ENCODE assay signal across 12 cellular contexts in genomic region chr1:114352797-114353196, GRCh38.
A peak's percentile ranks its signal among the peaks of the same experiment; 100 is the strongest.
DNase-seq lines count a peak whose midpoint lies in the region; ATAC-seq, FAIRE-seq and TF ChIP-seq lines count a peak whose summit lies in the region.
"Had no signal": no experiment of that assay in that cellular context is flagged by ENCODE, and none has a peak within 500 bp of the region (broad histone marks: within the 10 kb centered on the region; RNA-seq: fewer than 3 reads in every experiment).

No MANE protein-coding gene starts in this region.

- peak overlapping the region; percentile 15 for H3K27ac ChIP-seq in angular gyrus (ENCODE audit: low read depth, low read length)
- H3K27ac ChIP-seq: thyroid gland had no signal

- no peak for TF ChIP-seq POLR2A in GM12891 (IDR thresholded peaks at IDR 0.05; ENCODE audit: low read depth, low read length)

- no peak for FAIRE-seq in GM12891 (lab: Jason Lieb, UNC)

- peak; percentile 98 for DNase-seq in DMS 273 (lab: John Stamatoyannopoulos, UW; ENCODE audit: unreplicated experiment)
- peak; percentile 38 for DNase-seq in NCI-H1436 (lab: John Stamatoyannopoulos, UW)
- no peak for DNase-seq in neural crest cell (ENCODE audit: low read depth, low spot score)
- no peak for DNase-seq in activated CD8-positive, alpha-beta T cell treated with anti-CD3 and anti-CD28 coated beads, Interleukin-2, amount 10 ng/mL, durations not matched to agents 7 days and 5 days
- DNase-seq in GM12891 (ENCODE audit: insufficient read length, low spot score) = no peak
- DNase-seq: CD4-positive, CD25-positive, alpha-beta regulatory T cell; effector CD8-positive, alpha-beta T cell had no signal

- peak overlapping the region; percentile 39 for H3K27ac Mint-ChIP-seq in neural crest cell (ENCODE audit: unreplicated experiment)
- no peak overlapping the region for H3K27ac Mint-ChIP-seq in activated CD8-positive, alpha-beta T cell treated with anti-CD3 and anti-CD28 coated beads, Interleukin-2, amount 10 ng/mL, durations not matched to agents 7 days and 5 days

- H3K4me3 Mint-ChIP-seq in neural crest cell = no peak overlapping the region
- no peak overlapping the region for H3K4me3 Mint-ChIP-seq in activated CD8-positive, alpha-beta T cell treated with anti-CD3 and anti-CD28 coated beads, Interleukin-2, amount 10 ng/mL, durations not matched to agents 7 days and 5 days
- H3K4me3 Mint-ChIP-seq: CD4-positive, CD25-positive, alpha-beta regulatory T cell had no signal

- no peaks in the 10 kb centered on the region for H3K4me1 Mint-ChIP-seq in neural crest cell
- peaks cover 3% of the 10 kb centered on the region for H3K4me1 Mint-ChIP-seq in activated CD8-positive, alpha-beta T cell treated with anti-CD3 and anti-CD28 coated beads, Interleukin-2, amount 10 ng/mL, durations not matched to agents 7 days and 5 days (ENCODE audit: low read depth)
- H3K4me1 Mint-ChIP-seq: CD4-positive, CD25-positive, alpha-beta regulatory T cell had no signal

- no peaks in the 10 kb centered on the region for H3K9me3 Mint-ChIP-seq in neural crest cell
- no peaks in the 10 kb centered on the region for H3K9me3 Mint-ChIP-seq in activated CD8-positive, alpha-beta T cell treated with anti-CD3 and anti-CD28 coated beads, Interleukin-2, amount 10 ng/mL, durations not matched to agents 7 days and 5 days (ENCODE audit: insufficient read depth)
- H3K9me3 Mint-ChIP-seq: activated naive CD4-positive, alpha-beta T cell treated with anti-CD3 and anti-CD28 coated beads, Interleukin-2, amount 50 U/mL, for 72 hours had no signal

- H3K27me3 Mint-ChIP-seq in neural crest cell (ENCODE audit: low read depth) = no peaks in the 10 kb centered on the region
- H3K27me3 Mint-ChIP-seq in activated CD8-positive, alpha-beta T cell treated with anti-CD3 and anti-CD28 coated beads, Interleukin-2, amount 10 ng/mL, durations not matched to agents 7 days and 5 days (ENCODE audit: low read depth) = no peaks in the 10 kb centered on the region

- POLR2A ChIA-PET in activated CD8-positive, alpha-beta T cell treated with anti-CD3 and anti-CD28 coated beads, Interleukin-2, amount 10 ng/mL, durations not matched to agents 7 days and 5 days (lab: Charles Lee) = no interaction called here

- no peak for TF ChIP-seq CTCF in neural crest cell (conservative IDR thresholded peaks at IDR 0.05)

- no peak for ATAC-seq in activated CD8-positive, alpha-beta T cell treated with anti-CD3 and anti-CD28 coated beads, Interleukin-2, amount 10 ng/mL, durations not matched to agents 7 days and 5 days
- ATAC-seq in HG03565 (IDR thresholded peaks at IDR 0.05; ENCODE audit: unreplicated experiment) (no peak), HG02678 (IDR thresholded peaks at IDR 0.05; ENCODE audit: unreplicated experiment) (no peak)

- CTCF ChIA-PET in activated CD8-positive, alpha-beta T cell treated with anti-CD3 and anti-CD28 coated beads, Interleukin-2, amount 10 ng/mL, durations not matched to agents 7 days and 5 days (lab: Charles Lee) = interaction anchor here (1.9 kb wide), 1 partner anchor 76 kb away, joined by 8 read pairs; no protein-coding TSS in a partner anchor

- no peaks in the 10 kb centered on the region for H3K36me3 Mint-ChIP-seq in neural crest cell (ENCODE audit: low read depth)
- H3K36me3 Mint-ChIP-seq in activated CD8-positive, alpha-beta T cell treated with anti-CD3 and anti-CD28 coated beads, Interleukin-2, amount 10 ng/mL, durations not matched to agents 7 days and 5 days (ENCODE audit: low read depth) = no peaks in the 10 kb centered on the region
- H3K36me3 Mint-ChIP-seq: activated naive CD4-positive, alpha-beta T cell treated with anti-CD3 and anti-CD28 coated beads, Interleukin-2, amount 50 U/mL, for 72 hours; CD4-positive, CD25-positive, alpha-beta regulatory T cell had no signal

TF ChIP-seq in GM12891, 5 proteins besides CTCF, POLR2A, EP300 and RAD21:
- TF ChIP-seq POU2F2 (IDR thresholded peaks at IDR 0.05; ENCODE audit: low read depth, low read length) (no peak), POLR2AphosphoS5 (IDR thresholded peaks at IDR 0.05; ENCODE audit: low read depth, low read length) (no peak), TAF1 (IDR thresholded peaks at IDR 0.05; ENCODE audit: low read depth, low read length) (no peak), PAX5 (IDR thresholded peaks at IDR 0.05; ENCODE audit: insufficient read depth, low read length, severe bottlenecking) (no peak), SPI1 (IDR thresholded peaks at IDR 0.05; ENCODE audit: low read depth, low read length) (no peak)
TF ChIP-seq in GM12891: peak in this region for 0.

Comparison
In these comparisons a context has a peak if more than half of its experiments do, and no peak if none do; other contexts are left out.
1. DNase-seq: peak in DMS 273 (single experiment) and NCI-H1436 (single experiment); none in neural crest cell (single experiment), activated CD8-positive, alpha-beta T cell treated with anti-CD3 and anti-CD28 coated beads, Interleukin-2, amount 10 ng/mL, durations not matched to agents 7 days and 5 days (single experiment) and GM12891 (single experiment).